ENCODE assay signal across 25 cellular contexts in genomic region chr2:176668879-176669395, GRCh38.
DNase-seq lines count a peak whose midpoint lies in the region; ATAC-seq, FAIRE-seq and TF ChIP-seq lines count a peak whose summit lies in the region.
"Had no signal": no experiment of that assay in that cellular context is flagged by ENCODE, and none has a peak within 500 bp of the region (broad histone marks: within the 10 kb centered on the region; RNA-seq: fewer than 3 reads in every experiment).

No MANE protein-coding gene starts in this region.

- no peaks in the 10 kb centered on the region for H3K36me3 Mint-ChIP-seq in astrocyte (ENCODE audit: low read depth, unreplicated experiment)
- no peaks in the 10 kb centered on the region for H3K36me3 Mint-ChIP-seq in nephron (ENCODE audit: low read depth)
- no peaks in the 10 kb centered on the region for H3K36me3 Mint-ChIP-seq in CD4-positive, alpha-beta T cell (ENCODE audit: low read depth)
- H3K36me3 Mint-ChIP-seq: activated naive CD8-positive, alpha-beta T cell treated with anti-CD3 and anti-CD28 coated beads, Interleukin-2, amount 10 ng/mL, durations not matched to agents 7 days and 5 days; brain had no signal

- H3K9me2 ChIP-seq in Karpas-422 (replicated peaks; ENCODE audit: insufficient read depth, low read length), result no peaks in the 10 kb centered on the region

- H2AFZ ChIP-seq in Karpas-422 (ENCODE audit: low read length) (peak overlapping the region; percentile 69), astrocyte (ENCODE audit: low read depth, low read length) (no peak overlapping the region)
- H2AFZ ChIP-seq: PC-9 had no signal

- TF ChIP-seq CTCF in astrocyte (IDR thresholded peaks at IDR 0.05; ENCODE audit: insufficient read depth, low read depth, low read length), result no peak
- no peak for TF ChIP-seq CTCF in nephron (IDR thresholded peaks at IDR 0.05; ENCODE audit: unreplicated experiment in 3 of 3)
- TF ChIP-seq CTCF in tibial artery (IDR thresholded peaks at IDR 0.05), result no peak
- TF ChIP-seq CTCF in CD4-positive, alpha-beta T cell (IDR thresholded peaks at IDR 0.05), result no peak

- intact Hi-C loops in tibial artery (cut with DNase I; ENCODE audit: low total_unique reads), result no loop called here
- intact Hi-C loops in CD4-positive, alpha-beta T cell (cut with DNase I, micrococcal nuclease), result no loop called here
- intact Hi-C loops in sciatic nerve (cut with DNase I), result no loop called here

- H3K4me1 Mint-ChIP-seq in astrocyte (ENCODE audit: low read depth, unreplicated experiment) (peaks cover 18% of the 10 kb centered on the region), nephron (peaks cover 19% of the 10 kb centered on the region)
- H3K4me1 Mint-ChIP-seq in CD4-positive, alpha-beta T cell (ENCODE audit: low read depth), result no peaks in the 10 kb centered on the region
- H3K4me1 Mint-ChIP-seq: activated CD4-positive, alpha-beta memory T cell treated with anti-CD3 and anti-CD28 coated beads, Interleukin-2, amount 10 ng/mL, durations not matched to agents 7 days and 5 days; activated naive CD8-positive, alpha-beta T cell treated with anti-CD3 and anti-CD28 coated beads, Interleukin-2, amount 10 ng/mL, durations not matched to agents 7 days and 5 days had no signal

- H3K4me2 ChIP-seq in Karpas-422 (ENCODE audit: low read depth, low read length, poor library complexity, severe bottlenecking), result peak overlapping the region; percentile 13
- H3K4me2 ChIP-seq in astrocyte (ENCODE audit: low read length), result no peak overlapping the region
- H3K4me2 ChIP-seq: PC-9 had no signal

- ATAC-seq in CD4-positive, alpha-beta T cell (ENCODE audit: poor library complexity), result no peak
- no peak for ATAC-seq in sciatic nerve
- ATAC-seq: lower lobe of right lung had no signal

- H3K4me3 Mint-ChIP-seq in astrocyte (ENCODE audit: unreplicated experiment), result no peak overlapping the region
- H3K4me3 Mint-ChIP-seq in nephron, result no peak overlapping the region
- no peak overlapping the region for H3K4me3 Mint-ChIP-seq in CD4-positive, alpha-beta T cell
- H3K4me3 Mint-ChIP-seq: activated CD4-positive, alpha-beta memory T cell treated with anti-CD3 and anti-CD28 coated beads, Interleukin-2, amount 10 ng/mL, durations not matched to agents 7 days and 5 days; activated naive CD8-positive, alpha-beta T cell treated with anti-CD3 and anti-CD28 coated beads, Interleukin-2, amount 10 ng/mL, durations not matched to agents 7 days and 5 days; brain; HFFc6 had no signal

- H4K20me1 ChIP-seq in Karpas-422 (ENCODE audit: insufficient read depth, low read depth, low read length) (no peaks in the 10 kb centered on the region), astrocyte (ENCODE audit: insufficient read depth, low read length) (no peaks in the 10 kb centered on the region)

- H3K27me3 ChIP-seq in Karpas-422 (ENCODE audit: low read length) (no peaks in the 10 kb centered on the region), astrocyte (ENCODE audit: insufficient read depth, low read length) (peaks cover 9% of the 10 kb centered on the region), tibial artery (no peaks in the 10 kb centered on the region)
- H3K27me3 ChIP-seq in CD4-positive, alpha-beta T cell (ENCODE audit: control insufficient read depth, insufficient read depth, low read length), result peaks cover under 1% of the 10 kb centered on the region
- H3K27me3 ChIP-seq: MG63 had no signal

- H3K36me3 ChIP-seq in Karpas-422 (ENCODE audit: insufficient read depth, low read length) (no peaks in the 10 kb centered on the region), astrocyte (ENCODE audit: insufficient read depth, low read length) (no peaks in the 10 kb centered on the region), tibial artery (no peaks in the 10 kb centered on the region)
- H3K36me3 ChIP-seq: lower lobe of right lung, MG63 had no signal

- H3K27me3 Mint-ChIP-seq in astrocyte (ENCODE audit: low read depth, unreplicated experiment) (no peaks in the 10 kb centered on the region), nephron (ENCODE audit: low read depth) (no peaks in the 10 kb centered on the region)
- peaks cover 50% of the 10 kb centered on the region for H3K27me3 Mint-ChIP-seq in CD4-positive, alpha-beta T cell

- no peak for FAIRE-seq in astrocyte (lab: Jason Lieb, UNC)
- FAIRE-seq: islet of Langerhans had no signal

- H3K4me3 ChIP-seq in Karpas-422 (ENCODE audit: low read length) (no peak overlapping the region), astrocyte (ENCODE audit: insufficient read depth, low read depth, low read length) (no peak overlapping the region), tibial artery (no peak overlapping the region)
- H3K4me3 ChIP-seq: lower lobe of right lung, MG63, PC-9 had no signal

- CTCF ChIA-PET in CD4-positive, alpha-beta T cell (lab: Charles Lee), result no interaction called here

- H3K9me3 ChIP-seq in Karpas-422 (ENCODE audit: low read length) (no peaks in the 10 kb centered on the region), astrocyte (ENCODE audit: insufficient read depth, low read depth, low read length) (no peaks in the 10 kb centered on the region), tibial artery (no peaks in the 10 kb centered on the region)
- no peaks in the 10 kb centered on the region for H3K9me3 ChIP-seq in CD4-positive, alpha-beta T cell (ENCODE audit: control insufficient read depth, low read length)
- H3K9me3 ChIP-seq: lower lobe of right lung, MG63 had no signal

- H3K79me2 ChIP-seq in Karpas-422 (ENCODE audit: low read length), result no peaks in the 10 kb centered on the region
- H3K79me2 ChIP-seq in astrocyte (ENCODE audit: insufficient read depth, low read length), result no peaks in the 10 kb centered on the region

- H3K9ac ChIP-seq in Karpas-422 (ENCODE audit: low read length) (peak overlapping the region; percentile 38; the same call in 1 of the 2 replicates), astrocyte (ENCODE audit: low read length) (no peak overlapping the region)

- DNase-seq in Karpas-422, result no peak
- no peak for DNase-seq in astrocyte (ENCODE audit: low read depth)
- no peak for DNase-seq in tibial artery
- no peak for DNase-seq in CD4-positive, alpha-beta T cell
- no peak for DNase-seq in NCI-H446 treated with DMSO at 0.1 percent for 48 hours (lab: John Stamatoyannopoulos, UW)
- DNase-seq in sciatic nerve (ENCODE audit: low spot score), result no peak
- DNase-seq: activated CD4-positive, alpha-beta memory T cell treated with anti-CD3 and anti-CD28 coated beads, Interleukin-2, amount 10 ng/mL, durations not matched to agents 7 days and 5 days; activated CD4-positive, CD25-positive, alpha-beta regulatory T cell treated with anti-CD3 and anti-CD28 coated beads, Interleukin-2, amount 50 U/mL, for 72 hours; activated naive CD8-positive, alpha-beta T cell treated with anti-CD3 and anti-CD28 coated beads, Interleukin-2, amount 10 ng/mL, durations not matched to agents 7 days and 5 days; effector CD8-positive, alpha-beta T cell; erythroblast; foreskin melanocyte; HFFc6; hypothalamus; lower lobe of right lung; MG63; NCI-H1436 treated with DMSO at 0.1 percent for 48 hours; NCI-H2107; NCI-H446; PC-9; posterior cingulate gyrus; stimulated activated CD4-positive, alpha-beta T cell treated with anti-CD3 and anti-CD28 coated beads, Interleukin-1b, Interleukin-23, amount 100 ng/mL, for 48 hours had no signal

- H3K27ac ChIP-seq in Karpas-422 (ENCODE audit: low read length) (peak overlapping the region; percentile 100), astrocyte (ENCODE audit: low read depth, low read length) (no peak overlapping the region), tibial artery (peak overlapping the region; percentile 53 to 54)
- no peak overlapping the region for H3K27ac ChIP-seq in CD4-positive, alpha-beta T cell (ENCODE audit: low read depth, low read length)
- H3K27ac ChIP-seq: lower lobe of right lung, PC-9 had no signal

- peaks cover 60% of the 10 kb centered on the region for H3K4me1 ChIP-seq in Karpas-422 (ENCODE audit: low read length)
- no peaks in the 10 kb centered on the region for H3K4me1 ChIP-seq in astrocyte (ENCODE audit: insufficient read depth, low read length)
- peaks cover 0 to 27% (median 12%) of the 10 kb centered on the region in 4 donors for H3K4me1 ChIP-seq in tibial artery
- H3K4me1 ChIP-seq: lower lobe of right lung had no signal

- H3K9me3 Mint-ChIP-seq in astrocyte (ENCODE audit: unreplicated experiment), result no peaks in the 10 kb centered on the region
- H3K9me3 Mint-ChIP-seq in nephron, result no peaks in the 10 kb centered on the region
- no peaks in the 10 kb centered on the region for H3K9me3 Mint-ChIP-seq in CD4-positive, alpha-beta T cell
- H3K9me3 Mint-ChIP-seq: activated CD4-positive, alpha-beta memory T cell treated with anti-CD3 and anti-CD28 coated beads, Interleukin-2, amount 10 ng/mL, durations not matched to agents 7 days and 5 days; activated naive CD8-positive, alpha-beta T cell treated with anti-CD3 and anti-CD28 coated beads, Interleukin-2, amount 10 ng/mL, durations not matched to agents 7 days and 5 days; brain; HFFc6 had no signal

- H3K27ac Mint-ChIP-seq in astrocyte (ENCODE audit: unreplicated experiment) (peak overlapping the region; percentile 13), nephron (peak overlapping the region; percentile 2 to 63 (median 9))
- no peak overlapping the region for H3K27ac Mint-ChIP-seq in CD4-positive, alpha-beta T cell
- H3K27ac Mint-ChIP-seq: activated CD4-positive, alpha-beta memory T cell treated with anti-CD3 and anti-CD28 coated beads, Interleukin-2, amount 10 ng/mL, durations not matched to agents 7 days and 5 days; activated naive CD8-positive, alpha-beta T cell treated with anti-CD3 and anti-CD28 coated beads, Interleukin-2, amount 10 ng/mL, durations not matched to agents 7 days and 5 days; brain; HFFc6 had no signal

- POLR2A ChIA-PET in CD4-positive, alpha-beta T cell (lab: Charles Lee), result no interaction called here

Comparison
In these comparisons a context has a peak if more than half of its experiments do, and no peak if none do; other contexts are left out.
1. H3K27ac ChIP-seq: peak in Karpas-422 (single experiment) and tibial artery (2 of 2); none in astrocyte (single experiment) and CD4-positive, alpha-beta T cell (single experiment).